ENCODE assay signal across 11 cellular contexts in the genomic region with DNA sequence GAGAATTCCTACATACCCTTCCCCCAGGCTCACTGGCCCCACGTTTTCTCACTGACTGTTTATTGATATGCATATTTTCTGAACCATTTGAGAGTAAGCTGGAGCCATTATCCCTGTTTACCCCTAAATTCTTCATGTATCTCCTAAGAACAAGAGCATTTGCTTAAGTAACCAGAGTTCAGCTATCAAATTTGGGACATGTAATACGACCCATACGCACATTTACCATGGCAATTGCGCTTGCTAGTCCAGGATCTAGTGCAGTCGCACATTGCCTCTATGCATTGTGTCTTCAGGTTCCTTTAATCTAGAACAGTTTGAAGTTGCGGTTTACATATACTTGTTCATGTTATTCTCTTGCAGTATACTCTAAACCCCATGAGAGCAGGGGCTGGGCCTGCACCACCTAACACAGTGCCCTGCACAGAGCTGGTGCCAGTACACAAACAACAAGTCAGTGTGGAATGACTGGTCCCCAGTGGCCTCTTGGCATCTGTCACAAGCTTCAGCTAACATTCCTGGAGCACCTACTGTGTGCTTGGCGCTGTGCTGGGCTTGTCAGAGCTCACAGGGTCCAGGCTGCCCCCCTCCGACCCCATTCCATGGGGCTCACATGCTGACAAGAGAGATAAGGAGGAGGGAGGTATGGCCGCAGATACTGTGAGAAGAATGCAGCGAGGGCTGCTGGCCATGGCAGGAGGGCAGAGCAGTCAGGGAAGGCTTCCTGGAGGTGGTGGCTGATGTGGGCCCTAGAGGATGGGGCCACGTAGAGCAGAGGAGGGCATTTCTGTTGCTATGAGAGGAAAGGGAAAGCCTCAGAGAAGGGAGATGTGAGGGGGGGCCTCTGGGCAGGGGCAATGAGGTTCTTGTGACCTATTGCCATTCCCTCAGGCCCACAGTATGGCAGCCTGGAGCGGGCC. TPM values are rescaled to one million over a fixed set of nuclear protein-coding genes. Genes with fewer than 3 reads are reported as not detected.
DNase-seq lines count a peak whose midpoint lies in the region; ATAC-seq and TF ChIP-seq lines count a peak whose summit lies in the region.
"Had no signal": no experiment of that assay in that cellular context is flagged by ENCODE, and none has a peak within 500 bp of the region (broad histone marks: within the 10 kb centered on the region; RNA-seq: fewer than 3 reads in every experiment).

No MANE protein-coding gene starts in this region.

- no peaks in the 10 kb centered on the region for H3K9me3 ChIP-seq in Loucy (ENCODE audit: insufficient read depth, low read depth, low read length)
- H3K9me3 ChIP-seq in neuronal stem cell (replicated peaks in 1 of 2; ENCODE audit: control insufficient read depth in 2 of 2, insufficient read depth in 1 of 2, low read depth in 1 of 2, low read length in 2 of 2), result no peaks in the 10 kb centered on the region
- H3K9me3 ChIP-seq: sigmoid colon, tibial artery had no signal

- H3K23ac ChIP-seq in neuronal stem cell (ENCODE audit: low read depth, low read length, poor library complexity), result peak overlapping the region; percentile 82

- H3K36me3 Mint-ChIP-seq in T-helper 1 cell treated with Interleukin-12 subunit alpha and Interleukin-12 subunit beta and Interleukin-4 antibody, amounts not matched to agents 30 μg/mL and 1 μg/mL, for 36 hours (ENCODE audit: low read depth), result no peaks in the 10 kb centered on the region
- peaks cover 6% of the 10 kb centered on the region for H3K36me3 Mint-ChIP-seq in central memory CD8-positive, alpha-beta T cell (ENCODE audit: insufficient read depth)

- no peak overlapping the region for H3K14ac ChIP-seq in neuronal stem cell (ENCODE audit: low read length)

- peaks cover 7% of the 10 kb centered on the region for H3K4me1 Mint-ChIP-seq in T-helper 1 cell treated with Interleukin-12 subunit alpha and Interleukin-12 subunit beta and Interleukin-4 antibody, amounts not matched to agents 30 μg/mL and 1 μg/mL, for 36 hours (ENCODE audit: low read depth)
- H3K4me1 Mint-ChIP-seq in central memory CD8-positive, alpha-beta T cell, result peaks cover 18% of the 10 kb centered on the region

- H4K91ac ChIP-seq in neuronal stem cell (ENCODE audit: low read depth, low read length, poor library complexity), result no peak overlapping the region

- H3K4me3 ChIP-seq in Loucy (ENCODE audit: low read length, poor library complexity, severe bottlenecking) (no peak overlapping the region), neuronal stem cell (ENCODE audit: low read length in 2 of 2) (no peak overlapping the region)

- H2BK120ac ChIP-seq in neuronal stem cell (ENCODE audit: low read depth, low read length), result no peak overlapping the region

- DNase-seq in T-helper 1 cell, result no peak
- no peak for DNase-seq in central memory CD8-positive, alpha-beta T cell (ENCODE audit: low spot score in 2 of 2)
- DNase-seq in neuronal stem cell (ENCODE audit: low spot score), result no peak
- DNase-seq in NCI-H1092 treated with DMSO at 0.1 percent for 48 hours (lab: John Stamatoyannopoulos, UW), result no peak

- H3F3A ChIP-seq in Loucy (ENCODE audit: low read depth), result no peaks in the 10 kb centered on the region

- H3K9ac ChIP-seq in Loucy (ENCODE audit: low read depth, low read length, poor library complexity, severe bottlenecking), result no peak overlapping the region
- H3K9ac ChIP-seq in neuronal stem cell (ENCODE audit: low read depth, low read length, poor library complexity), result no peak overlapping the region

- H4K8ac ChIP-seq in neuronal stem cell (ENCODE audit: low read depth, low read length), result no peak overlapping the region

- no peaks in the 10 kb centered on the region for H4K20me1 ChIP-seq in Loucy (ENCODE audit: insufficient read depth, low read length, poor library complexity, severe bottlenecking)

- no peaks in the 10 kb centered on the region for H3K9me3 Mint-ChIP-seq in T-helper 1 cell treated with Interleukin-12 subunit alpha and Interleukin-12 subunit beta and Interleukin-4 antibody, amounts not matched to agents 30 μg/mL and 1 μg/mL, for 36 hours
- H3K9me3 Mint-ChIP-seq in central memory CD8-positive, alpha-beta T cell, result no peaks in the 10 kb centered on the region
- H3K9me3 Mint-ChIP-seq: effector memory CD8-positive, alpha-beta T cell had no signal

- H2AK5ac ChIP-seq in neuronal stem cell (ENCODE audit: low read depth, low read length), result peak overlapping the region; percentile 31

- H2BK15ac ChIP-seq in neuronal stem cell (ENCODE audit: low read length), result peak overlapping the region; percentile 52

- no peaks in the 10 kb centered on the region for H3K79me2 ChIP-seq in Loucy (ENCODE audit: insufficient read depth, low read length)

- no CpG with 5 or more reads among the region's 12 CpGs for WGBS in neuronal stem cell (ENCODE audit: extremely low coverage in 2 of 2, insufficient read length in 2 of 2, insufficient replicate concordance in 1 of 2), 2 donors

- no peak overlapping the region for H3K27ac Mint-ChIP-seq in T-helper 1 cell treated with Interleukin-12 subunit alpha and Interleukin-12 subunit beta and Interleukin-4 antibody, amounts not matched to agents 30 μg/mL and 1 μg/mL, for 36 hours
- H3K27ac Mint-ChIP-seq in central memory CD8-positive, alpha-beta T cell (ENCODE audit: low read depth), result no peak overlapping the region
- H3K27ac Mint-ChIP-seq: effector memory CD8-positive, alpha-beta T cell had no signal

- peak overlapping the region; percentile 88 for H2BK12ac ChIP-seq in neuronal stem cell (ENCODE audit: low read length)

- H3K4ac ChIP-seq in neuronal stem cell (ENCODE audit: low read length), result no peak overlapping the region

- no peak for TF ChIP-seq CTCF in Loucy (conservative IDR thresholded peaks at IDR 0.05; ENCODE audit: low read length)

- H3K79me1 ChIP-seq in neuronal stem cell (ENCODE audit: low read depth, low read length), result no peaks in the 10 kb centered on the region

- no peaks in the 10 kb centered on the region for H3K4me1 ChIP-seq in Loucy (ENCODE audit: insufficient read depth, low read length, poor library complexity, severe bottlenecking)
- peaks cover 0 to 7% of the 10 kb centered on the region in 2 donors for H3K4me1 ChIP-seq in neuronal stem cell (ENCODE audit: control insufficient read depth in 2 of 2, insufficient read depth in 1 of 2, low read depth in 1 of 2, low read length in 2 of 2)

- H3K27me3 ChIP-seq in Loucy (ENCODE audit: insufficient read depth, low read length, poor library complexity, severe bottlenecking) (no peaks in the 10 kb centered on the region), neuronal stem cell (ENCODE audit: control insufficient read depth in 3 of 3, insufficient read depth in 3 of 3, low read depth in 1 of 3, low read length in 3 of 3) (peaks cover 0 to 43% (median 0%) of the 10 kb centered on the region in 3 experiments)
- H3K27me3 ChIP-seq: sigmoid colon, tibial artery had no signal

- H2BK5ac ChIP-seq in neuronal stem cell (ENCODE audit: low read length), result no peak overlapping the region

- H3K4me3 Mint-ChIP-seq in T-helper 1 cell treated with Interleukin-12 subunit alpha and Interleukin-12 subunit beta and Interleukin-4 antibody, amounts not matched to agents 30 μg/mL and 1 μg/mL, for 36 hours, result peak overlapping the region; percentile 50
- peak overlapping the region; percentile 16 for H3K4me3 Mint-ChIP-seq in central memory CD8-positive, alpha-beta T cell

- H3K4me2 ChIP-seq in Loucy (ENCODE audit: low read depth, low read length, poor library complexity, severe bottlenecking) (peak overlapping the region; percentile 68), neuronal stem cell (ENCODE audit: insufficient read depth, low read length, poor library complexity, severe bottlenecking) (no peak overlapping the region)

- H3K18ac ChIP-seq in neuronal stem cell (ENCODE audit: low read length), result peak overlapping the region; percentile 45

- H3K27me3 Mint-ChIP-seq in T-helper 1 cell treated with Interleukin-12 subunit alpha and Interleukin-12 subunit beta and Interleukin-4 antibody, amounts not matched to agents 30 μg/mL and 1 μg/mL, for 36 hours (ENCODE audit: low read depth), result peaks cover 5% of the 10 kb centered on the region
- H3K27me3 Mint-ChIP-seq in central memory CD8-positive, alpha-beta T cell, result no peaks in the 10 kb centered on the region
- H3K27me3 Mint-ChIP-seq: effector memory CD8-positive, alpha-beta T cell had no signal

- no peaks in the 10 kb centered on the region for H3K9me2 ChIP-seq in Loucy (replicated peaks; ENCODE audit: low read depth, low read length)

- H3K36me3 ChIP-seq in Loucy (ENCODE audit: insufficient read depth, low read length) (no peaks in the 10 kb centered on the region), neuronal stem cell (replicated peaks in 1 of 2; ENCODE audit: control insufficient read depth in 2 of 2, insufficient read depth in 2 of 2, low read length in 2 of 2) (no peaks in the 10 kb centered on the region)
- H3K36me3 ChIP-seq: sigmoid colon, tibial artery had no signal

- peak overlapping the region; percentile 88 for H2AFZ ChIP-seq in Loucy (ENCODE audit: low read length)
- H2AFZ ChIP-seq in neuronal stem cell (ENCODE audit: low read length), result no peak overlapping the region

- H3K27ac ChIP-seq in neuronal stem cell (replicated peaks; ENCODE audit: low read length), result no peak overlapping the region

- no peak for ATAC-seq in central memory CD8-positive, alpha-beta T cell (replicated peaks; ENCODE audit: extremely low read depth, poor library complexity, severe bottlenecking)
- ATAC-seq in HG02885 (IDR thresholded peaks at IDR 0.05; ENCODE audit: poor library complexity, unreplicated experiment) (no peak), GM21447 (IDR thresholded peaks at IDR 0.05; ENCODE audit: unreplicated experiment) (no peak)

RNA-seq across cellular contexts. Expression of a gene that starts 28.1 kb away (rescaled TPM):
- 0.18 TPM for polyA plus RNA-seq in neuronal stem cell (2013, experiment 1 of 2)
- 0.18 TPM for polyA plus RNA-seq in neuronal stem cell (2013, experiment 2 of 2)
